ENCODE assay signal across 7 cellular contexts in genomic region chr13:113758651-113759524, GRCh38. TPM values are rescaled to one million over a fixed set of nuclear protein-coding genes. Genes with fewer than 3 reads are reported as not detected.
A peak's percentile ranks its signal among the peaks of the same experiment; 100 is the strongest.
DNase-seq lines count a peak whose midpoint lies in the region; ATAC-seq and TF ChIP-seq lines count a peak whose summit lies in the region.

TSS of gene TMEM255B (plus strand) at chr13:113759226. CDS start at chr13:113759270, 44 bp downstream.

- peak; percentile 75 for DNase-seq in NCI-H748 treated with DMSO at 0.1 percent for 48 hours (lab: John Stamatoyannopoulos, UW)
- peak; percentile 92 for DNase-seq in activated CD8-positive, alpha-beta memory T cell treated with anti-CD3 and anti-CD28 coated beads for 24 hours
- peak; percentile 58 for DNase-seq in effector CD8-positive, alpha-beta T cell (lab: John Stamatoyannopoulos, UW)
- peak; percentile 86 for DNase-seq in lung (ENCODE audit: low spot score)
- DNase-seq in stimulated activated CD4-positive, alpha-beta T cell treated with anti-CD3 and anti-CD28 coated beads, TNF-alpha, amount 100 ng/mL, for 24 hours (ENCODE audit: low read depth in 3 of 3) = peak; percentile 50 to 81 (median 53)

- H3K36me3 ChIP-seq in lung (ENCODE audit: control insufficient read depth in 2 of 2, insufficient read depth in 2 of 2, low read length in 2 of 2) = no peaks in the 10 kb centered on the region

- H3K4me3 ChIP-seq in lung = peak within 1 kb of the TSS; percentile 58

- no peaks in the 10 kb centered on the region for H3K27me3 ChIP-seq in lung (ENCODE audit: control insufficient read depth, insufficient read depth)

- peak within 1 kb of the TSS; percentile 63 to 82 for H3K27ac ChIP-seq in lung (ENCODE audit: low read depth in 1 of 2, low read length in 1 of 2)

- WGBS in lung, 2 donors = 1% methylated on average over 79 to 80 of the region's 80 CpGs

- H3K4me1 ChIP-seq in lung (ENCODE audit: control insufficient read depth in 2 of 2, insufficient read depth in 2 of 2, low read length in 2 of 2) = peaks cover 0 to 5% of the 10 kb centered on the region in 2 donors

- TF ChIP-seq CTCF in lung (IDR thresholded peaks at IDR 0.05; ENCODE audit: control extremely low read depth, extremely low read depth) = peak; percentile 8

- H3K9me3 ChIP-seq in lung (ENCODE audit: control insufficient read depth in 2 of 2, insufficient read depth in 1 of 2, low read length in 1 of 2) = peaks cover 0 to 2% of the 10 kb centered on the region in 2 donors

- peak; percentile 62 for ATAC-seq in GM18861 (IDR thresholded peaks at IDR 0.05; ENCODE audit: unreplicated experiment)
- ATAC-seq in HG03135 (IDR thresholded peaks at IDR 0.05; ENCODE audit: unreplicated experiment) = peak; percentile 66
- ATAC-seq in lung (ENCODE audit: insufficient read depth, low FRiP score) = peak; percentile 96

RNA-seq across cellular contexts. Expression of gene TMEM255B, which starts in this region (rescaled TPM):
- 10 to 100 TPM in 1 of 2 donors, 1 to 10 TPM in 1; 6.0 to 19.6 TPM for total RNA-seq in lung
- 10 to 100 TPM; 13.3 to 16.4 TPM for polyA plus RNA-seq in lung

Comparison
In these comparisons a context has a peak if more than half of its experiments do, and no peak if none do; other contexts are left out.
1. Peak in every context shown above with its lines: DNase-seq, ATAC-seq, H3K4me3 ChIP-seq and H3K27ac ChIP-seq.